1 cellular context compared by ENCODE assay signal in genomic region chr20:36632487-36633284, GRCh38.
TF ChIP-seq lines count a peak whose summit lies in the region.

No MANE protein-coding gene starts in this region.

TF ChIP-seq in H1, 55 proteins besides CTCF, POLR2A, EP300 and RAD21:
- no peak for TF ChIP-seq SP2 (IDR thresholded peaks at IDR 0.05; ENCODE audit: low read length)
- no peak for TF ChIP-seq E2F6 (IDR thresholded peaks at IDR 0.05)
- TF ChIP-seq SRF (IDR thresholded peaks at IDR 0.05; ENCODE audit: low read depth, low read length), result no peak
- no peak for TF ChIP-seq PHF8 (conservative IDR thresholded peaks at IDR 0.05; ENCODE audit: low read depth, low read length)
- no peak for TF ChIP-seq SAP30 (IDR thresholded peaks at IDR 0.05; ENCODE audit: insufficient read depth, insufficient replicate concordance, low read length)
- no peak for TF ChIP-seq KDM4A (IDR thresholded peaks at IDR 0.05; ENCODE audit: low read depth, low read length, severe bottlenecking)
- no peak for TF ChIP-seq GABPA (IDR thresholded peaks at IDR 0.05; ENCODE audit: borderline replicate concordance, insufficient read depth, low read length)
- peak; percentile 27; the same call in 1 of the 2 replicates for TF ChIP-seq TBP (IDR thresholded peaks at IDR 0.05; ENCODE audit: low read depth, low read length)
